13 cellular contexts compared by ENCODE assay signal in the genomic region with DNA sequence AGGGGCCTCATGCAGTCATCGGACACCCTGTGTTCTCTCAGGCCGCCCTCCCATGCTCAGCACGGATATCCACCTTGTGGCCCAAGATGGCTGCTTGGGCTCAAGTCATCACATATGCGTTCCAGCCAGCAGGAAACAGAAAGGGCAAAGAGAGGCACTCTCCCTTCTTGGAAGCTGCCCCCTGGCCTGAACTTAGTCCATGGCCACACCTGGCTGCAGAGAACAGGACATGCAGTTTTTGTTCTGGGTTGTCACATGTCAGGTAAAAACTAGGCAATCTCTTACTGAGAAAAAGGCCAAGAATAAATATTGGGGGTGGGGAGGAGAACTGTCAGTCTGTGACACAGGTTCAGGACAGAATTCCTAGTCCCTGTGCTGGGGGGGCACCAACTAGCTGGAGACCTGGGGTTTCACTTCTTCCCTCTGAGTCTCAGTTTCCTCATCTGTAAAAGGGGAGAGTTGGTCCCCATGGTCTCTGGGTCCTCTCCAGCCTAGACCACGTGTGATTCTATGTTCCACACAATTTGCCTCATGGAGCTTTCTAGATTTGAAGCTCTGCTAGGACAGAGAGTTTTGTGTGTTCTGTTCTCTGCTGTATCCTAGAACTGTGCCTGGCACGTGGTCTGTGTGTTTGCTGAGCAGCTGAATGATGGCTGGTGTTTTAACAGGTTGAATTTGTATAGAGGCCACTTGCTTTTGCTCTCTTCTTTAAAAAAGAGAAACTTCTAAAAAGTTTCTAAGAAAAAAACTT.
DNase-seq lines count a peak whose midpoint lies in the region; ATAC-seq, FAIRE-seq and TF ChIP-seq lines count a peak whose summit lies in the region.
"Had no signal": no experiment of that assay in that cellular context is flagged by ENCODE, and none has a peak within 500 bp of the region (broad histone marks: within the 10 kb centered on the region; RNA-seq: fewer than 3 reads in every experiment).

No MANE protein-coding gene starts in this region.

- FAIRE-seq in HepG2 (lab: Jason Lieb, UNC) (no peak), HTR-8/SVneo (lab: Jason Lieb, UNC) (no peak)
- FAIRE-seq: A204.1 had no signal

- intact Hi-C loops in HCT116 (cut with micrococcal nuclease) (no loop called here), HepG2 (cut with micrococcal nuclease; ENCODE audit: unreplicated experiment) (loop anchor here (1.0 kb wide), 1 partner anchor 28 kb away; no protein-coding TSS in a partner anchor), transverse colon (cut with DNase I; ENCODE audit: low total_unique reads) (no loop called here)

- H3K27me3 ChIP-seq in BLaER1 treated with 17β-estradiol and CSF1 and Interleukin-3, amounts not matched to agents 10 nM and 100 nM: peaks cover 0 to 11% (median 0%) of the 10 kb centered on the region in 11 experiments; a peak in 2 of 22 replicates
- no peaks in the 10 kb centered on the region for H3K27me3 ChIP-seq in HCT116 (ENCODE audit: insufficient read depth, low read length)
- peaks cover 18 to 75% of the 10 kb centered on the region in 2 experiments; a peak in 4 of 5 replicates for H3K27me3 ChIP-seq in HepG2 (ENCODE audit: control insufficient read depth in 1 of 2, insufficient read depth in 2 of 2, low read length in 2 of 2)
- H3K27me3 ChIP-seq in osteoblast (ENCODE audit: insufficient read depth, low read length): peaks cover 21% of the 10 kb centered on the region
- H3K27me3 ChIP-seq in transverse colon: no peaks in the 10 kb centered on the region

- H3K4me2 ChIP-seq in BLaER1 treated with 17β-estradiol and CSF1 and Interleukin-3, amounts not matched to agents 10 nM and 100 nM: peak overlapping the region in 10 of 11 experiments; percentile 78 to 93 (median 87); a peak in 18 of 22 replicates
- no peak overlapping the region for H3K4me2 ChIP-seq in HCT116 (ENCODE audit: low read length)
- peak overlapping the region; percentile 55 for H3K4me2 ChIP-seq in HepG2 (ENCODE audit: low read depth, low read length)
- H3K4me2 ChIP-seq in osteoblast (ENCODE audit: insufficient read depth, low read length): no peak overlapping the region

- in situ Hi-C loops in HepG2 (cut with HindIII; ENCODE audit: extremely low pct_ligation_motif_present, low pct_unique_long_range_greater_than_20kb): no loop called here
- in situ Hi-C loops in transverse colon (cut with MboI; ENCODE audit: low pct_ligation_motif_present in 1 of 4, low pct_unique_long_range_greater_than_20kb in 1 of 4, low sequenced_read_pairs in 3 of 4): no loop called here

- peak overlapping the region in 4 of 11 experiments; percentile 60 to 78 (median 68); a peak in 5 of 22 replicates for H3K9ac ChIP-seq in BLaER1 treated with 17β-estradiol and CSF1 and Interleukin-3, amounts not matched to agents 10 nM and 100 nM
- no peak overlapping the region for H3K9ac ChIP-seq in HCT116 (ENCODE audit: low read length)
- no peak overlapping the region for H3K9ac ChIP-seq in HepG2 (ENCODE audit: insufficient read depth, low read depth, low read length)

- ATAC-seq in HCT116 (no peak), HepG2 (peak; percentile 48)
- ATAC-seq: SK-N-SH treated with all-trans-retinoic acid at 6 μM for 48 hours had no signal

- no peaks in the 10 kb centered on the region for H3K79me2 ChIP-seq in HCT116 (ENCODE audit: insufficient read depth, low read length)
- no peaks in the 10 kb centered on the region for H3K79me2 ChIP-seq in HepG2 (ENCODE audit: insufficient read depth, low read length)
- H3K79me2 ChIP-seq in osteoblast (ENCODE audit: insufficient read depth, low read length): no peaks in the 10 kb centered on the region

- H4K20me1 ChIP-seq in BLaER1 treated with 17β-estradiol and CSF1 and Interleukin-3, amounts not matched to agents 10 nM and 100 nM: no peaks in the 10 kb centered on the region
- H4K20me1 ChIP-seq in HCT116 (ENCODE audit: insufficient read depth) (no peaks in the 10 kb centered on the region), HepG2 (ENCODE audit: insufficient read depth, low read length) (peaks cover 7% of the 10 kb centered on the region; the same call in 1 of the 2 replicates), osteoblast (ENCODE audit: insufficient read depth, low read length) (no peaks in the 10 kb centered on the region)

- WGBS in HepG2 (ENCODE audit: low lambda C conversion rate): 20% methylated on average over 4 of the region's 6 CpGs
- 50 to 95% methylated on average over 1 to 6 of the region's 6 CpGs for WGBS in transverse colon (ENCODE audit: low coverage in 1 of 2), 2 donors

- TF ChIP-seq CTCF in HCT116 (IDR thresholded peaks at IDR 0.05 in 2 of 3, conservative IDR thresholded peaks at IDR 0.05 in 1 of 3; ENCODE audit: borderline replicate concordance in 1 of 3, insufficient read depth in 1 of 3, low read depth in 2 of 3, low read length in 2 of 3): no peak
- no peak for TF ChIP-seq CTCF in HepG2 (CRISPR knock-in tag; IDR thresholded peaks at IDR 0.05)
- no peak for TF ChIP-seq CTCF in osteoblast (IDR thresholded peaks at IDR 0.05; ENCODE audit: extremely low read depth, low read depth, low read length)
- TF ChIP-seq CTCF in transverse colon (IDR thresholded peaks at IDR 0.05): no peak

- no peaks in the 10 kb centered on the region for H3K9me2 ChIP-seq in HCT116 (ENCODE audit: insufficient read depth)

- RAD21 ChIA-PET in HCT116 (lab: Charles Lee; ENCODE audit: low non-redundant PET in 1 of 2, low total read pairs in 2 of 2, uncharacterized antibody in 2 of 2, unreplicated experiment in 2 of 2): interaction anchor here in 1 of 2 experiments (0.5 kb wide), 1 partner anchor 167 kb away, joined by 4 read pairs; no protein-coding TSS in a partner anchor

- POLR2A ChIA-PET in HCT116 (lab: Charles Lee) (no interaction called here), HepG2 (lab: Yijun Ruan, JAX) (no interaction called here)

- TF ChIP-seq RAD21 in HCT116 (IDR thresholded peaks at IDR 0.05; ENCODE audit: low read depth) (no peak), HepG2 (CRISPR knock-in tag; IDR thresholded peaks at IDR 0.05) (no peak)

- H3K4me1 ChIP-seq in BLaER1 treated with 17β-estradiol and CSF1 and Interleukin-3, amounts not matched to agents 10 nM and 100 nM: peaks cover 12 to 98% (median 87%) of the 10 kb centered on the region in 10 experiments
- H3K4me1 ChIP-seq in HCT116 (ENCODE audit: control insufficient read depth in 1 of 2, insufficient read depth in 2 of 2, low read length in 2 of 2): peaks cover 3 to 22% of the 10 kb centered on the region in 2 experiments; a peak in 3 of 4 replicates
- H3K4me1 ChIP-seq in HepG2 (ENCODE audit: insufficient read depth, low read length): peaks cover 35% of the 10 kb centered on the region
- H3K4me1 ChIP-seq in osteoblast (ENCODE audit: insufficient read depth, low read length): no peaks in the 10 kb centered on the region
- H3K4me1 ChIP-seq in transverse colon: peaks cover 0 to 18% (median 4%) of the 10 kb centered on the region in 4 donors

- CTCF ChIA-PET in HCT116 (lab: Charles Lee) (no interaction called here), HepG2 (lab: Yijun Ruan, JAX; ENCODE audit: low intra/inter-chr PET ratio, low total read pairs) (no interaction called here)

- no peak for TF ChIP-seq POLR2A in HCT116 (IDR thresholded peaks at IDR 0.05; ENCODE audit: borderline replicate concordance, extremely low read depth, insufficient read depth, insufficient read length)
- TF ChIP-seq POLR2A in HepG2 (IDR thresholded peaks at IDR 0.05; ENCODE audit: insufficient read depth in 1 of 2, low read depth in 2 of 2, low read length in 2 of 2): no peak
- TF ChIP-seq POLR2A in transverse colon (IDR thresholded peaks at IDR 0.05): no peak

- no peak overlapping the region for H3K4me3 ChIP-seq in BLaER1 treated with 17β-estradiol and CSF1 and Interleukin-3, amounts not matched to agents 10 nM and 100 nM
- H3K4me3 ChIP-seq in HCT116 (replicated peaks in 1 of 2; ENCODE audit: low read depth in 1 of 2, low read length in 2 of 2): no peak overlapping the region
- H3K4me3 ChIP-seq in HepG2 (replicated peaks in 1 of 3; ENCODE audit: insufficient read depth in 1 of 3, low read depth in 2 of 3, low read length in 3 of 3): peak overlapping the region in 1 of 3 experiments; percentile 10; a peak in 1 of 6 replicates
- H3K4me3 ChIP-seq in osteoblast (ENCODE audit: insufficient read depth, low read length): no peak overlapping the region
- no peak overlapping the region for H3K4me3 ChIP-seq in transverse colon

- BruUV-seq in HCT116 (replicated peaks; lab: Mats Ljungman, UMichigan): no TSS peak
- no TSS peak for BruUV-seq in HepG2 (replicated peaks; lab: Mats Ljungman, UMichigan)

- H3K27ac ChIP-seq in BLaER1 treated with 17β-estradiol and CSF1 and Interleukin-3, amounts not matched to agents 10 nM and 100 nM: peak overlapping the region in 9 of 11 experiments; percentile 36 to 93 (median 76); a peak in 14 of 22 replicates
- H3K27ac ChIP-seq in HCT116 (ENCODE audit: low read depth, low read length) (no peak overlapping the region), HepG2 (ENCODE audit: extremely low read length, insufficient read depth, low read length) (peak overlapping the region; percentile 28), osteoblast (ENCODE audit: low read depth, low read length) (no peak overlapping the region), transverse colon (peak overlapping the region in 2 of 4 donors; percentile 35 to 67)

- H3K9me3 ChIP-seq in BLaER1 treated with 17β-estradiol and CSF1 and Interleukin-3, amounts not matched to agents 10 nM and 100 nM (replicated peaks in 1 of 11): no peaks in the 10 kb centered on the region; a peak in 1 of 22 replicates
- no peaks in the 10 kb centered on the region for H3K9me3 ChIP-seq in HCT116 (ENCODE audit: control insufficient read depth in 1 of 2, insufficient read depth in 1 of 2, low read depth in 1 of 2, low read length in 2 of 2)
- no peaks in the 10 kb centered on the region for H3K9me3 ChIP-seq in HepG2 (ENCODE audit: low read length)
- no peaks in the 10 kb centered on the region for H3K9me3 ChIP-seq in osteoblast (ENCODE audit: low read depth, low read length)
- no peaks in the 10 kb centered on the region for H3K9me3 ChIP-seq in transverse colon

- H3K36me3 ChIP-seq in BLaER1 treated with 17β-estradiol and CSF1 and Interleukin-3, amounts not matched to agents 10 nM and 100 nM: no peaks in the 10 kb centered on the region
- H3K36me3 ChIP-seq in HCT116 (ENCODE audit: control insufficient read depth in 1 of 2, insufficient read depth in 2 of 2, low read length in 2 of 2) (no peaks in the 10 kb centered on the region), HepG2 (replicated peaks in 1 of 2; ENCODE audit: control insufficient read depth in 1 of 2, insufficient read depth in 2 of 2, low read length in 2 of 2) (no peaks in the 10 kb centered on the region), osteoblast (ENCODE audit: insufficient read depth, low read length) (no peaks in the 10 kb centered on the region), transverse colon (no peaks in the 10 kb centered on the region)

- DNase-seq in HCT116 (ENCODE audit: low read depth, low spot score) (no peak), HepG2 (ENCODE audit: low spot score) (no peak), osteoblast (ENCODE audit: insufficient read length, low spot score, missing footprints) (peak; percentile 58), transverse colon (no peak), HTR-8/SVneo (ENCODE audit: insufficient read length, low spot score) (no peak), NCI-H1694 treated with DMSO at 0.1 percent for 48 hours (lab: John Stamatoyannopoulos, UW) (no peak)
- DNase-seq: C1 segment of cervical spinal cord, NCI-H187 treated with DMSO at 0.1 percent for 48 hours, NCI-H446, SHP77 treated with DMSO at 0.1 percent for 48 hours had no signal

- no peak for TF ChIP-seq EP300 in HepG2 (IDR thresholded peaks at IDR 0.05; ENCODE audit: low read depth in 2 of 2, low read length in 2 of 2)
- no peak for TF ChIP-seq EP300 in HepG2 (CRISPR knock-in tag; IDR thresholded peaks at IDR 0.05; ENCODE audit: borderline replicate concordance)
- TF ChIP-seq EP300 in transverse colon (IDR thresholded peaks at IDR 0.05; ENCODE audit: low read depth): no peak

- peak overlapping the region; percentile 61 for H2AFZ ChIP-seq in HCT116 (ENCODE audit: low read depth, low read length, poor library complexity, severe bottlenecking)
- H2AFZ ChIP-seq in HepG2 (ENCODE audit: low read length): no peak overlapping the region
- no peak overlapping the region for H2AFZ ChIP-seq in osteoblast (ENCODE audit: low read length)

Comparison
In these comparisons a context has a peak if more than half of its experiments do, and no peak if none do; other contexts are left out.
1. H3K27ac ChIP-seq: peak in BLaER1 treated with 17β-estradiol and CSF1 and Interleukin-3, amounts not matched to agents 10 nM and 100 nM (9 of 11) and HepG2 (single experiment); none in HCT116 (single experiment) and osteoblast (single experiment).
2. H3K4me2 ChIP-seq: peak in BLaER1 treated with 17β-estradiol and CSF1 and Interleukin-3, amounts not matched to agents 10 nM and 100 nM (10 of 11) and HepG2 (single experiment); none in HCT116 (single experiment) and osteoblast (single experiment).